ENCODE assay signal across 31 cellular contexts in the genomic region with DNA sequence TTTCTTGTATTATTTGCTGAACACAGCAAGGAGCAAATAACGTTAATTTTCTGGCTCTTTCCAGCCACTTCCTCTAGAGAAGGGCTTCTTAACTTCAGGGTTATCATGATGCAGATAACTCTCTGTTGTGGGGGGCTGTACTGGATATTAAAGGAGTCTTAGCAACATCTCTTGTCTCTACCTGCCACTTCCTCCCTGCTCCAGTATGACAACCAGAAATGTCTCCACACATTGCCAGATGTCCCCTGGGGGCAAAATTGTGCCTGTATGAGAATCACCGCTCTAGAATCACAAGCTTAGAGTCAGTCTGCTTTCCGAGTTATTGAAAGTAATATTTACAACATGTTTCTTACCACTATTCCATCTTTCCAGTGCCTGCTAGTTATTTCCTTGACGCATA.
"Had no signal": no experiment of that assay in that cellular context is flagged by ENCODE, and none has a peak within 500 bp of the region (broad histone marks: within the 10 kb centered on the region; RNA-seq: fewer than 3 reads in every experiment).

No MANE protein-coding gene starts in this region.

- H3K9me3 ChIP-seq: SJSA1 had no signal

- H3K9me3 Mint-ChIP-seq: activated CD4-positive, alpha-beta memory T cell treated with anti-CD3 and anti-CD28 coated beads for 36 hours; activated naive CD4-positive, alpha-beta T cell treated with anti-CD3 and anti-CD28 coated beads for 36 hours; brain; central memory CD8-positive, alpha-beta T cell had no signal

- H3K27me3 ChIP-seq: SJSA1 had no signal

- DNase-seq: activated CD4-positive, alpha-beta memory T cell treated with anti-CD3 and anti-CD28 coated beads for 36 hours; activated CD4-positive, alpha-beta T cell treated with anti-CD3 and anti-CD28 coated beads for 1 hour; activated CD4-positive, alpha-beta T cell treated with anti-CD3 and anti-CD28 coated beads, Interleukin-2, amount 10 ng/mL, durations not matched to agents 7 days and 5 days; activated CD8-positive, alpha-beta memory T cell treated with anti-CD3 and anti-CD28 coated beads for 24 hours; activated gamma-delta T cell; activated naive CD4-positive, alpha-beta T cell treated with anti-CD3 and anti-CD28 coated beads for 36 hours; activated T-cell treated with anti-CD3 and anti-CD28 coated beads for 4 hours; activated T-cell treated with anti-CD3 and anti-CD28 coated beads, Interleukin-2, amount 50 U/mL, for 48 hours; amygdala; Kasumi-1; MV-4-11; NCI-H1092 treated with DMSO at 0.1 percent for 48 hours; NCI-H1417 treated with DMSO at 0.1 percent for 48 hours; NCI-H1694; NCI-H2029; NCI-H2107; NCI-H2171 treated with DMSO at 0.1 percent for 48 hours; NCI-H226; NCI-H526; NCI-H82; NK-92 treated with Interleukin-12 subunit alpha and Interleukin-12 subunit beta, amount 100 ng/mL, for 24 hours; OCI-M1; Right ventricle myocardium superior; T-helper 2 cell; T1000 had no signal

- H3K36me3 Mint-ChIP-seq: activated CD4-positive, alpha-beta memory T cell treated with anti-CD3 and anti-CD28 coated beads for 36 hours had no signal

- ATAC-seq: activated T-helper 17 cell treated with anti-CD3 and anti-CD28 coated beads, Interleukin-2, amount 50 U/mL, for 72 hours; Panc1 had no signal

- H3K4me3 Mint-ChIP-seq: activated CD4-positive, alpha-beta memory T cell treated with anti-CD3 and anti-CD28 coated beads for 36 hours; activated CD4-positive, alpha-beta T cell treated with anti-CD3 and anti-CD28 coated beads, Interleukin-2, amount 10 ng/mL, durations not matched to agents 7 days and 5 days; activated naive CD4-positive, alpha-beta T cell treated with anti-CD3 and anti-CD28 coated beads for 36 hours; activated naive CD8-positive, alpha-beta T cell; activated T-helper 17 cell treated with anti-CD3 and anti-CD28 coated beads, Interleukin-2, amount 50 U/mL, for 72 hours; brain; central memory CD8-positive, alpha-beta T cell had no signal

- H3K27ac Mint-ChIP-seq: activated CD4-positive, alpha-beta memory T cell treated with anti-CD3 and anti-CD28 coated beads for 36 hours; activated CD4-positive, alpha-beta T cell treated with anti-CD3 and anti-CD28 coated beads, Interleukin-2, amount 10 ng/mL, durations not matched to agents 7 days and 5 days; activated naive CD4-positive, alpha-beta T cell treated with anti-CD3 and anti-CD28 coated beads for 36 hours; activated naive CD8-positive, alpha-beta T cell; activated T-helper 17 cell treated with anti-CD3 and anti-CD28 coated beads, Interleukin-2, amount 50 U/mL, for 72 hours; brain had no signal

- H3K27me3 Mint-ChIP-seq: activated CD4-positive, alpha-beta memory T cell treated with anti-CD3 and anti-CD28 coated beads for 36 hours; activated naive CD8-positive, alpha-beta T cell; activated T-helper 17 cell treated with anti-CD3 and anti-CD28 coated beads, Interleukin-2, amount 50 U/mL, for 72 hours; central memory CD8-positive, alpha-beta T cell had no signal

- H3K4me1 ChIP-seq: SJSA1 had no signal

- H3K4me3 ChIP-seq: SJSA1 had no signal
